2 cellular contexts compared by ENCODE assay signal in genomic region chr6:44999066-44999465, GRCh38.
TF ChIP-seq lines count a peak whose summit lies in the region.

No MANE protein-coding gene starts in this region.

TF ChIP-seq in GM23338, 12 proteins besides CTCF, POLR2A, EP300 and RAD21:
- TF ChIP-seq REST (IDR thresholded peaks at IDR 0.05; ENCODE audit: unreplicated experiment) = no peak
- no peak for TF ChIP-seq CREB1 (CRISPR knock-in tag; IDR thresholded peaks at IDR 0.05; ENCODE audit: low read depth)
- TF ChIP-seq ZNF331 (CRISPR knock-in tag; IDR thresholded peaks at IDR 0.05; ENCODE audit: low read depth) = no peak
- no peak for TF ChIP-seq ZNF114 (CRISPR knock-in tag; IDR thresholded peaks at IDR 0.05)

TF ChIP-seq in IMR-90, 13 proteins besides CTCF, POLR2A, EP300 and RAD21 (continued from another document):
- TF ChIP-seq, protein P1, sequence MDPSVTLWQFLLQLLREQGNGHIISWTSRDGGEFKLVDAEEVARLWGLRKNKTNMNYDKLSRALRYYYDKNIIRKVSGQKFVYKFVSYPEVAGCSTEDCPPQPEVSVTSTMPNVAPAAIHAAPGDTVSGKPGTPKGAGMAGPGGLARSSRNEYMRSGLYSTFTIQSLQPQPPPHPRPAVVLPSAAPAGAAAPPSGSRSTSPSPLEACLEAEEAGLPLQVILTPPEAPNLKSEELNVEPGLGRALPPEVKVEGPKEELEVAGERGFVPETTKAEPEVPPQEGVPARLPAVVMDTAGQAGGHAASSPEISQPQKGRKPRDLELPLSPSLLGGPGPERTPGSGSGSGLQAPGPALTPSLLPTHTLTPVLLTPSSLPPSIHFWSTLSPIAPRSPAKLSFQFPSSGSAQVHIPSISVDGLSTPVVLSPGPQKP (IDR thresholded peaks at IDR 0.05; ENCODE audit: borderline replicate concordance, low read depth, low read length) = no peak
- TF ChIP-seq CHD1 (IDR thresholded peaks at IDR 0.05; ENCODE audit: low read depth, low read length) (no peak), NFE2L2 (IDR thresholded peaks at IDR 0.05; ENCODE audit: low read depth, low read length) (no peak), RCOR1 (IDR thresholded peaks at IDR 0.05; ENCODE audit: insufficient replicate concordance, low read length) (no peak), SMC3 (IDR thresholded peaks at IDR 0.05; ENCODE audit: low read depth, low read length) (no peak), MXI1 (IDR thresholded peaks at IDR 0.05; ENCODE audit: borderline replicate concordance, low read depth, low read length) (no peak), USF2 (IDR thresholded peaks at IDR 0.05; ENCODE audit: low read depth, low read length) (no peak), MAFK (IDR thresholded peaks at IDR 0.05; ENCODE audit: low read depth, low read length) (no peak), BHLHE40 (IDR thresholded peaks at IDR 0.05; ENCODE audit: low read depth, low read length) (no peak), FOS (IDR thresholded peaks at IDR 0.05; ENCODE audit: low read depth, low read length) (no peak), MAZ (IDR thresholded peaks at IDR 0.05; ENCODE audit: borderline replicate concordance, low read depth, low read length) (no peak)
